Comparison of ENCODE assay signal across 1 cellular context in genomic region chr19:3968556-3969434, GRCh38.
TF ChIP-seq lines count a peak whose summit lies in the region.

No MANE protein-coding gene starts in this region.

TF ChIP-seq in GM12878, 131 proteins besides CTCF, POLR2A, EP300 and RAD21:
- TF ChIP-seq SRF (IDR thresholded peaks at IDR 0.05; ENCODE audit: low read depth in 2 of 2, low read length in 2 of 2) = peak in 1 of 2 experiments; percentile 59; a peak in 1 of 4 replicates
- no peak for TF ChIP-seq CUX1 (IDR thresholded peaks at IDR 0.05; ENCODE audit: insufficient replicate concordance, low read depth, low read length)
- TF ChIP-seq IRF3 (IDR thresholded peaks at IDR 0.05) = no peak
- no peak for TF ChIP-seq E2F8 (IDR thresholded peaks at IDR 0.05; ENCODE audit: low read depth, partially characterized antibody)
- no peak for TF ChIP-seq CREB1 (IDR thresholded peaks at IDR 0.05; ENCODE audit: low read depth)
- TF ChIP-seq HCFC1 (IDR thresholded peaks at IDR 0.05; ENCODE audit: low read length) = no peak
- TF ChIP-seq TCF12 (IDR thresholded peaks at IDR 0.05; ENCODE audit: low read depth, low read length) = no peak
- no peak for TF ChIP-seq HDAC6 (IDR thresholded peaks at IDR 0.05; ENCODE audit: unreplicated experiment)
- no peak for TF ChIP-seq FOS (IDR thresholded peaks at IDR 0.05; ENCODE audit: borderline replicate concordance, extremely low read depth, insufficient read length)
- TF ChIP-seq RCOR1 (conservative IDR thresholded peaks at IDR 0.05; ENCODE audit: low read depth, low read length) = no peak
- 0 out of 2 replicates have a peak, but pooled peaks have one; percentile 20 for TF ChIP-seq ATF7 (IDR thresholded peaks at IDR 0.05; ENCODE audit: low read depth)
- no peak for TF ChIP-seq PBX3 (IDR thresholded peaks at IDR 0.05; ENCODE audit: insufficient replicate concordance, low read depth, low read length)
- TF ChIP-seq CHD1 (IDR thresholded peaks at IDR 0.05; ENCODE audit: low read depth, low read length) = no peak
TF ChIP-seq in GM12878: peak in this region for 2.
